In the genomic region with DNA sequence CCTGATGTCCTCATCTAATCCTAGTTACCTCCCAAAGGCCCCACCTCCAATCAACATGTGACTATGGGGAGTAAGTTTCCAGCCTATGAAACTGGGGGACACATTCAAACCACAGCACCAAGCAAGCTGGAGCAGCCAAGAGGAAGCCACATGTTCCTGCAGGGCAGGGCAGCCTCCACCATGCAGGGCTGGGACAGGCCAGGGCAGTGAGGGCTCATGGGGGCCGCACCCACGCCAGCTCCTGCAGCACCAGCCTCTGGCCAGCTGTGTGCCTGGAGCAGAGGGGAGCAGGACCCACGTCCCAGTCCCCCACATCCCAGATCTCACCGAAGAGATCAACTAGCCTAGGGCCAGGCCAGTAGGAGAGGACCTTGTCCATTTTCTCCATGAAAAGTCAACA, we compare ENCODE assay signal across 28 cellular contexts.
A peak's percentile ranks its signal among the peaks of the same experiment; 100 is the strongest.
DNase-seq lines count a peak whose midpoint lies in the region; ATAC-seq, FAIRE-seq and TF ChIP-seq lines count a peak whose summit lies in the region.
"Had no signal": no experiment of that assay in that cellular context is flagged by ENCODE, and none has a peak within 500 bp of the region (broad histone marks: within the 10 kb centered on the region; RNA-seq: fewer than 3 reads in every experiment).

No MANE protein-coding gene starts in this region.

- POLR2A ChIA-PET in WTC11 (lab: Charles Lee) = no interaction called here
- POLR2A ChIA-PET in H1 (lab: Charles Lee; ENCODE audit: partially characterized antibody) = no interaction called here

- H3K23me2 ChIP-seq in H1 (ENCODE audit: low read depth, low read length) = peaks cover 15% of the 10 kb centered on the region; the same call in 1 of the 2 replicates

- peaks cover 0 to 12% (median 7%) of the 10 kb centered on the region in 4 experiments; a peak in 5 of 7 replicates for H3K4me1 ChIP-seq in H1 (replicated peaks in 1 of 4; ENCODE audit: control insufficient read depth in 3 of 4, insufficient read depth in 4 of 4, low read length in 3 of 4)
- peaks cover 0 to 19% (median 5%) of the 10 kb centered on the region in 6 donors for H3K4me1 ChIP-seq in spleen
- peaks cover 29% of the 10 kb centered on the region for H3K4me1 ChIP-seq in body of pancreas

- H3K27me3 Mint-ChIP-seq in WTC11 (ENCODE audit: low read depth) = no peaks in the 10 kb centered on the region
- H3K27me3 Mint-ChIP-seq in nephron progenitor cell (ENCODE audit: low read depth, poor library complexity) = peaks cover 22% of the 10 kb centered on the region

- no peak overlapping the region for H3K4me2 ChIP-seq in H1 (ENCODE audit: insufficient read depth in 1 of 2, low read depth in 2 of 2, low read length in 2 of 2)
- H3K4me2 ChIP-seq: KMS-11, PC-9 had no signal

- no peak overlapping the region for H3K9ac ChIP-seq in H1 (replicated peaks in 1 of 4; ENCODE audit: extremely low read depth in 1 of 4, low read depth in 3 of 4, low read length in 3 of 4)
- H3K9ac ChIP-seq: GM23248, KMS-11 had no signal

- H3K36me3 Mint-ChIP-seq in WTC11 (peaks cover 2% of the 10 kb centered on the region; the same call in 1 of the 2 replicates), nephron progenitor cell (ENCODE audit: low read depth) (no peaks in the 10 kb centered on the region)
- H3K36me3 Mint-ChIP-seq: CD4-positive, alpha-beta memory T cell had no signal

- no peak for TF ChIP-seq RAD21 in H1 (IDR thresholded peaks at IDR 0.05 in 1 of 2, conservative IDR thresholded peaks at IDR 0.05 in 1 of 2; ENCODE audit: low read depth in 2 of 2, low read length in 2 of 2)

- no peaks in the 10 kb centered on the region for H3K79me2 ChIP-seq in H1 (ENCODE audit: control insufficient read depth in 1 of 2, insufficient read depth in 2 of 2, low read length in 2 of 2)

- no peak overlapping the region for H3K4ac ChIP-seq in H1 (replicated peaks; ENCODE audit: insufficient read length, low read depth, low read length)

- no peak overlapping the region for H2BK15ac ChIP-seq in H1 (ENCODE audit: low read length)

- H3K4me3 Mint-ChIP-seq in WTC11 (no peak overlapping the region), nephron progenitor cell (no peak overlapping the region)
- H3K4me3 Mint-ChIP-seq: CD4-positive, alpha-beta memory T cell; H9 had no signal

- no peak overlapping the region for H2BK120ac ChIP-seq in H1 (replicated peaks; ENCODE audit: low read depth, low read length)

- H3K9me3 ChIP-seq in H1 (ENCODE audit: insufficient read depth in 2 of 2, low read depth in 1 of 2, low read length in 1 of 2) (0 out of 4 replicates have a peak, but pooled peaks cover 0 to 2% of the 10 kb centered on the region in 2 experiments), spleen (no peaks in the 10 kb centered on the region), body of pancreas (no peaks in the 10 kb centered on the region)
- H3K9me3 ChIP-seq: SJSA1 had no signal

- 0 out of 2 replicates have a peak overlapping the region, but pooled peaks have one; percentile 12 for H4K8ac ChIP-seq in H1 (ENCODE audit: extremely low read depth, insufficient read depth, low read length)

- no peak overlapping the region for H3K4me3 ChIP-seq in H1 (ENCODE audit: extremely low read depth in 1 of 4, insufficient read depth in 2 of 4, low read depth in 3 of 4, low read length in 4 of 4)
- H3K4me3 ChIP-seq in spleen = no peak overlapping the region
- no peak overlapping the region for H3K4me3 ChIP-seq in body of pancreas
- H3K4me3 ChIP-seq: GM23248, PC-9, SJSA1 had no signal

- H3K27ac Mint-ChIP-seq in WTC11 (no peak overlapping the region), nephron progenitor cell (peak overlapping the region; percentile 42)
- H3K27ac Mint-ChIP-seq: CD4-positive, alpha-beta memory T cell; H9 had no signal

- DNase-seq in WTC11 (ENCODE audit: low spot score) (no peak), H1 (ENCODE audit: low read depth in 1 of 2, low spot score in 2 of 2) (no peak), nephron progenitor cell (no peak), spleen (peak; percentile 71), globus pallidus (ENCODE audit: low spot score) (no peak), iPS-NIHi11 (ENCODE audit: low spot score) (no peak), body of pancreas (no peak)
- DNase-seq: C1 segment of cervical spinal cord; CD4-positive, alpha-beta memory T cell; COR-L47; DMS53; GM23248; H9; MM.1S; NCI-H1092 treated with DMSO at 0.1 percent for 48 hours; NCI-H1436 treated with DMSO at 0.1 percent for 48 hours; NCI-H187 treated with DMSO at 0.1 percent for 48 hours; NCI-H2107; NCI-H446 treated with DMSO at 0.1 percent for 48 hours; NCI-H526; NCI-H82; NK-92 treated with Interleukin-12 subunit alpha and Interleukin-12 subunit beta, amount 100 ng/mL, for 24 hours; PC-9 had no signal

- H3K36me3 ChIP-seq in H1 (ENCODE audit: control insufficient read depth in 2 of 4, insufficient read depth in 4 of 4, low read length in 3 of 4) = no peaks in the 10 kb centered on the region; a peak in 1 of 8 replicates
- no peaks in the 10 kb centered on the region for H3K36me3 ChIP-seq in spleen
- no peaks in the 10 kb centered on the region for H3K36me3 ChIP-seq in body of pancreas (replicated peaks in 1 of 2; ENCODE audit: insufficient read depth in 1 of 2, low read depth in 2 of 2)
- H3K36me3 ChIP-seq: SJSA1 had no signal

- no peak overlapping the region for H2BK5ac ChIP-seq in H1 (ENCODE audit: low read depth, low read length)

- H3K4me1 Mint-ChIP-seq in WTC11 (peaks cover 23% of the 10 kb centered on the region), nephron progenitor cell (peaks cover 53% of the 10 kb centered on the region)

- H3K18ac ChIP-seq in H1 (ENCODE audit: extremely low read depth, low read length) = no peak overlapping the region; the same call in 1 of the 2 replicates

- H3K27me3 ChIP-seq in H1 (replicated peaks in 1 of 4; ENCODE audit: control insufficient read depth in 3 of 4, extremely low read depth in 1 of 4, insufficient read depth in 3 of 4, low read length in 3 of 4) (no peaks in the 10 kb centered on the region), spleen (replicated peaks in 1 of 7) (peaks cover 0 to 30% (median 6%) of the 10 kb centered on the region in 7 donors), body of pancreas (no peaks in the 10 kb centered on the region)
- H3K27me3 ChIP-seq: SJSA1 had no signal

- no peaks in the 10 kb centered on the region for H3K79me1 ChIP-seq in H1 (ENCODE audit: low read depth, low read length)

- peaks cover 0 to 7% of the 10 kb centered on the region in 2 experiments for H4K20me1 ChIP-seq in H1 (replicated peaks in 1 of 2; ENCODE audit: control insufficient read depth in 1 of 2, insufficient read depth in 2 of 2, low read length in 2 of 2)

- intact Hi-C loops in spleen (cut with DNase I; ENCODE audit: low total_unique reads) (no loop called here), body of pancreas (cut with DNase I) (no loop called here)

- no peak overlapping the region for H2BK20ac ChIP-seq in H1 (ENCODE audit: low read length)

- ATAC-seq in WTC11 = no peak
- ATAC-seq in body of pancreas = no peak
- ATAC-seq: Right ventricle myocardium inferior had no signal

- H2BK12ac ChIP-seq in H1 (ENCODE audit: low read depth, low read length) = peak overlapping the region; percentile 23; the same call in 1 of the 2 replicates

- no peak overlapping the region for H2AK5ac ChIP-seq in H1 (ENCODE audit: low read depth, low read length)

- no peak overlapping the region for H2AFZ ChIP-seq in H1 (ENCODE audit: low read length)
- H2AFZ ChIP-seq: GM23248, PC-9 had no signal

- CTCF ChIA-PET in WTC11 (lab: Charles Lee) = interaction anchor here (1.1 kb wide), 1 partner anchor 234 kb away, joined by 5 read pairs; no protein-coding TSS in a partner anchor
- CTCF ChIA-PET in H1 (lab: Charles Lee; ENCODE audit: partially characterized antibody) = interaction anchor here (1.1 to 1.5 kb wide), 3 partner anchors 31 to 90 kb away, joined by 3 read pairs; no protein-coding TSS in a partner anchor

- WGBS in H1 (ENCODE audit: extremely low coverage in 1 of 2, insufficient coverage in 1 of 2, insufficient read length in 1 of 2, insufficient replicate concordance in 2 of 2, low coverage in 1 of 2, low lambda C conversion rate in 2 of 2, missing lambda C conversion rate in 1 of 2), 2 experiments = 89% methylated on average over 4 of the region's 4 CpGs; no CpG with 5 or more reads in 1 of the 2 experiments
- 88 to 100% (median 96%) methylated on average over 4 of the region's 4 CpGs for WGBS in spleen, 5 donors
- WGBS in body of pancreas, 2 donors = 60 to 95% methylated on average over 2 to 4 of the region's 4 CpGs

- no peak overlapping the region for H3K27ac ChIP-seq in H1 (ENCODE audit: low read depth, low read length)
- no peak overlapping the region for H3K27ac ChIP-seq in spleen
- no peak overlapping the region for H3K27ac ChIP-seq in body of pancreas
- H3K27ac ChIP-seq: GM23248, KMS-11, PC-9, SJSA1 had no signal

- no peak overlapping the region for H3K56ac ChIP-seq in H1 (replicated peaks; ENCODE audit: insufficient read length, low read depth, low read length)

- no peak for TF ChIP-seq POLR2A in H1 (IDR thresholded peaks at IDR 0.05; ENCODE audit: control extremely low read depth in 1 of 2, low read depth in 2 of 2, low read length in 2 of 2)
- TF ChIP-seq POLR2A in spleen (IDR thresholded peaks at IDR 0.05) = no peak
- TF ChIP-seq POLR2A in body of pancreas (IDR thresholded peaks at IDR 0.05) = no peak

- H4K91ac ChIP-seq in H1 (replicated peaks; ENCODE audit: insufficient read length, low read length) = no peak overlapping the region

- no peak for TF ChIP-seq EP300 in H1 (IDR thresholded peaks at IDR 0.05; ENCODE audit: borderline replicate concordance in 1 of 2, low read depth in 2 of 2, low read length in 2 of 2)

- no peak overlapping the region for H4K5ac ChIP-seq in H1 (ENCODE audit: insufficient read length, low read depth, low read length)

- no peak overlapping the region for H3K14ac ChIP-seq in H1 (ENCODE audit: insufficient read length)

- FAIRE-seq in H1 (lab: Jason Lieb, UNC) = no peak
- FAIRE-seq: G401.6, HTR-8/SVneo had no signal

- H3K9me3 Mint-ChIP-seq in WTC11 (peaks cover 13% of the 10 kb centered on the region), nephron progenitor cell (peaks cover 4% of the 10 kb centered on the region)
- H3K9me3 Mint-ChIP-seq: CD4-positive, alpha-beta memory T cell had no signal

- TF ChIP-seq CTCF in WTC11 (IDR thresholded peaks at IDR 0.05) (no peak), H1 (IDR thresholded peaks at IDR 0.05; ENCODE audit: control extremely low read depth in 1 of 3, insufficient read depth in 1 of 3, low read depth in 1 of 3, low read length in 3 of 3) (no peak), nephron progenitor cell (IDR thresholded peaks at IDR 0.05) (no peak), spleen (IDR thresholded peaks at IDR 0.05 in 8 of 11, conservative IDR thresholded peaks at IDR 0.05 in 3 of 11) (no peak), body of pancreas (IDR thresholded peaks at IDR 0.05) (no peak)

- H3K23ac ChIP-seq in H1 (ENCODE audit: insufficient read length) = no peak overlapping the region

TF ChIP-seq in WTC11, 78 proteins besides CTCF, POLR2A, EP300 and RAD21 (continues in another document):
- TF ChIP-seq ZNF121 (CRISPR knock-in tag; IDR thresholded peaks at IDR 0.05) (peak; percentile 93), GRHL2 (CRISPR knock-in tag; IDR thresholded peaks at IDR 0.05; ENCODE audit: insufficient replicate concordance, severe bottlenecking) (no peak)

TF ChIP-seq in H1, 55 proteins besides CTCF, POLR2A, EP300 and RAD21 (continues in another document):
- TF ChIP-seq RFX5 (IDR thresholded peaks at IDR 0.05; ENCODE audit: borderline replicate concordance, low read depth, low read length) (no peak), TAF1 (IDR thresholded peaks at IDR 0.05; ENCODE audit: low read depth, low read length) (no peak)
